28 cellular contexts compared by ENCODE assay signal in genomic region chr1:49136738-49137251, GRCh38.
"Had no signal": no experiment of that assay in that cellular context is flagged by ENCODE, and none has a peak within 500 bp of the region (broad histone marks: within the 10 kb centered on the region; RNA-seq: fewer than 3 reads in every experiment).

No MANE protein-coding gene starts in this region.

- H3K36me3 ChIP-seq: colonic mucosa, esophagus muscularis mucosa, esophagus squamous epithelium, gastrocnemius medialis, gastroesophageal sphincter, heart left ventricle, heart right ventricle had no signal

- H3K79me2 ChIP-seq: hepatocyte had no signal

- H3K9me3 ChIP-seq: colonic mucosa, gastrocnemius medialis had no signal

- H2AFZ ChIP-seq: hepatocyte had no signal

- H3K27ac ChIP-seq: colonic mucosa, coronary artery, dorsolateral prefrontal cortex, epithelial cell of prostate, esophagus muscularis mucosa, esophagus squamous epithelium, foreskin keratinocyte, gastrocnemius medialis, gastroesophageal sphincter, heart left ventricle, heart right ventricle, hepatocyte had no signal

- H3K4me2 ChIP-seq: hepatocyte had no signal

- ATAC-seq: effector memory CD8-positive, alpha-beta T cell; esophagus mucosa; foreskin keratinocyte; gastrocnemius medialis; gastroesophageal sphincter; heart left ventricle; heart right ventricle had no signal

- FAIRE-seq: endometrium, endothelial cell of umbilical vein, frontal cortex had no signal

- H3K4me1 ChIP-seq: colonic mucosa, esophagus muscularis mucosa, esophagus squamous epithelium, foreskin keratinocyte, gastrocnemius medialis, gastroesophageal sphincter, heart left ventricle, heart right ventricle had no signal

- H3K27me3 ChIP-seq: colonic mucosa, dorsolateral prefrontal cortex, esophagus muscularis mucosa, esophagus squamous epithelium, foreskin keratinocyte, gastrocnemius medialis, gastroesophageal sphincter, heart left ventricle, heart right ventricle, hepatocyte had no signal

- H3K4me3 ChIP-seq: colonic mucosa, coronary artery, dorsolateral prefrontal cortex, esophagus muscularis mucosa, esophagus squamous epithelium, gastrocnemius medialis, gastroesophageal sphincter, heart left ventricle, heart right ventricle, hepatocyte had no signal

- DNase-seq: colonic mucosa; cortex of kidney; dermis blood vessel endothelial cell; dorsolateral prefrontal cortex; effector CD4-positive, alpha-beta T cell; effector CD8-positive, alpha-beta T cell; effector memory CD4-positive, alpha-beta T cell; effector memory CD8-positive, alpha-beta T cell; endodermal cell; erythroblast; esophagus squamous epithelium; foreskin fibroblast; foreskin keratinocyte; foreskin melanocyte; gastrocnemius medialis; glutamatergic neuron; head of caudate nucleus; heart left ventricle; heart right ventricle had no signal
